10 cellular contexts compared by ENCODE assay signal in genomic region chr3:11201246-11202024, GRCh38. TPM values are rescaled to one million over a fixed set of nuclear protein-coding genes. Genes with fewer than 3 reads are reported as not detected.
DNase-seq lines count a peak whose midpoint lies in the region; ATAC-seq and TF ChIP-seq lines count a peak whose summit lies in the region.
"Had no signal": no experiment of that assay in that cellular context is flagged by ENCODE, and none has a peak within 500 bp of the region (broad histone marks: within the 10 kb centered on the region; RNA-seq: fewer than 3 reads in every experiment).

No MANE protein-coding gene starts in this region.

- peaks cover 22% of the 10 kb centered on the region for H3F3A ChIP-seq in GM23248 (ENCODE audit: insufficient read depth)

- H3K36me3 ChIP-seq in GM23248 (ENCODE audit: low read depth) (no peaks in the 10 kb centered on the region), SJSA1 (peaks cover 3% of the 10 kb centered on the region), esophagus squamous epithelium (no peaks in the 10 kb centered on the region), parathyroid adenoma (ENCODE audit: control insufficient read depth, insufficient read depth, low read length) (no peaks in the 10 kb centered on the region)

- in situ Hi-C loops in GM23248 (cut with MboI) = no loop called here

- WGBS in GM23248 (ENCODE audit: low coverage in 1 of 2, low lambda C conversion rate in 2 of 2, missing lambda C conversion rate in 2 of 2), 2 experiments = 73 to 75% methylated on average over 7 of the region's 7 CpGs
- WGBS in esophagus squamous epithelium, 2 donors = 23 to 42% methylated on average over 5 to 7 of the region's 7 CpGs

- H3K9me2 ChIP-seq in GM23248 (ENCODE audit: insufficient read depth) = 0 out of 2 replicates have a peak, but pooled peaks cover 4% of the 10 kb centered on the region

- TF ChIP-seq POLR2A in esophagus squamous epithelium (IDR thresholded peaks at IDR 0.05) = no peak

- H3K9ac ChIP-seq in GM23248 = no peak overlapping the region
- no peak overlapping the region for H3K9ac ChIP-seq in parathyroid adenoma

- H3K4me2 ChIP-seq in GM23248 (ENCODE audit: unreplicated experiment) (peak overlapping the region; percentile 35), parathyroid adenoma (ENCODE audit: low read length) (no peak overlapping the region)

- H3K27ac ChIP-seq in GM23248 (0 out of 2 replicates have a peak overlapping the region, but pooled peaks have one; percentile 26), SJSA1 (peak overlapping the region; percentile 51), esophagus squamous epithelium (peak overlapping the region in 3 of 4 donors; percentile 26 to 71 (median 70)), parathyroid adenoma (peak overlapping the region; percentile 12)

- H3K9me3 ChIP-seq in GM23248 (ENCODE audit: low read depth) (no peaks in the 10 kb centered on the region), SJSA1 (replicated peaks) (no peaks in the 10 kb centered on the region), esophagus squamous epithelium (no peaks in the 10 kb centered on the region), parathyroid adenoma (ENCODE audit: control insufficient read depth, low read length) (no peaks in the 10 kb centered on the region)

- ATAC-seq in GM19467 (IDR thresholded peaks at IDR 0.05; ENCODE audit: unreplicated experiment) = no peak

- H3K4me3 ChIP-seq in GM23248 (no peak overlapping the region), SJSA1 (no peak overlapping the region), esophagus squamous epithelium (no peak overlapping the region), parathyroid adenoma (ENCODE audit: low read depth, low read length) (no peak overlapping the region)

- intact Hi-C loops in esophagus squamous epithelium (cut with DNase I) = no loop called here

- no peak overlapping the region for H2AFZ ChIP-seq in GM23248
- no peak overlapping the region for H2AFZ ChIP-seq in parathyroid adenoma

- H3K4me1 ChIP-seq in GM23248 (ENCODE audit: insufficient read depth) = peaks cover 28% of the 10 kb centered on the region
- H3K4me1 ChIP-seq in SJSA1 (replicated peaks) = peaks cover 85% of the 10 kb centered on the region
- H3K4me1 ChIP-seq in esophagus squamous epithelium = peaks cover 0 to 35% (median 20%) of the 10 kb centered on the region in 3 donors
- no peaks in the 10 kb centered on the region for H3K4me1 ChIP-seq in parathyroid adenoma

- H3K27me3 ChIP-seq in GM23248 (replicated peaks; ENCODE audit: insufficient read depth) (no peaks in the 10 kb centered on the region), SJSA1 (replicated peaks) (no peaks in the 10 kb centered on the region), esophagus squamous epithelium (no peaks in the 10 kb centered on the region), parathyroid adenoma (ENCODE audit: control insufficient read depth, insufficient read depth, low read length) (no peaks in the 10 kb centered on the region)

- DNase-seq in GM23248 (peak; percentile 45), SJSA1 (ENCODE audit: low read depth in 1 of 2, low spot score in 2 of 2) (peak; percentile 58 to 67), esophagus squamous epithelium (lab: John Stamatoyannopoulos, UW) (no peak), pons (ENCODE audit: low spot score) (no peak), germinal center (ENCODE audit: low spot score) (no peak)
- no peak for DNase-seq in stimulated activated CD4-positive, alpha-beta T cell treated with anti-CD3 and anti-CD28 coated beads, Interleukin-1b, Interleukin-23, amount 100 ng/mL, for 48 hours
- DNase-seq: effector CD8-positive, alpha-beta T cell; kidney glomerular epithelial cell had no signal

- H4K20me1 ChIP-seq in GM23248 (ENCODE audit: insufficient read depth) = no peaks in the 10 kb centered on the region

- TF ChIP-seq CTCF in esophagus squamous epithelium (IDR thresholded peaks at IDR 0.05) (no peak), parathyroid adenoma (IDR thresholded peaks at IDR 0.05) (no peak)

- H3K79me2 ChIP-seq in GM23248 (ENCODE audit: insufficient read depth) = peaks cover 85% of the 10 kb centered on the region
- H3K79me2 ChIP-seq in parathyroid adenoma = no peaks in the 10 kb centered on the region

RNA-seq across cellular contexts. Expression of gene HRH1, which starts 47.1 kb away (rescaled TPM):
- 9.0 and 9.1 TPM in 2 replicates for total RNA-seq in GM23248 (2014; rRNA removed; shearing (Covaris generic))
- polyA plus RNA-seq in GM23248 (2016; fragmentation: Nextera tagmentation; extraction: Ambion mirVana) = 7.1 and 8.1 TPM in 2 replicates
- 15.9 and 21.9 TPM in 2 replicates for total RNA-seq in SJSA1 (2014; rRNA removed; shearing (Covaris generic))
- total RNA-seq in esophagus squamous epithelium = 1 to 10 TPM; 4.1 to 8.8 (median 4.4) TPM

Comparison
In these comparisons a context has a peak if more than half of its experiments do, and no peak if none do; other contexts are left out.
1. DNase-seq: peak in GM23248 (single experiment) and SJSA1 (2 of 2); none in esophagus squamous epithelium (single experiment), pons (single experiment), germinal center (single experiment) and stimulated activated CD4-positive, alpha-beta T cell treated with anti-CD3 and anti-CD28 coated beads, Interleukin-1b, Interleukin-23, amount 100 ng/mL, for 48 hours (single experiment).
2. H3K27ac ChIP-seq: peak in every context shown above with its lines; median percentile 70 in esophagus squamous epithelium; 51 in SJSA1; 26 in GM23248; 12 in parathyroid adenoma.